ENCODE assay signal across 37 cellular contexts in the genomic region with DNA sequence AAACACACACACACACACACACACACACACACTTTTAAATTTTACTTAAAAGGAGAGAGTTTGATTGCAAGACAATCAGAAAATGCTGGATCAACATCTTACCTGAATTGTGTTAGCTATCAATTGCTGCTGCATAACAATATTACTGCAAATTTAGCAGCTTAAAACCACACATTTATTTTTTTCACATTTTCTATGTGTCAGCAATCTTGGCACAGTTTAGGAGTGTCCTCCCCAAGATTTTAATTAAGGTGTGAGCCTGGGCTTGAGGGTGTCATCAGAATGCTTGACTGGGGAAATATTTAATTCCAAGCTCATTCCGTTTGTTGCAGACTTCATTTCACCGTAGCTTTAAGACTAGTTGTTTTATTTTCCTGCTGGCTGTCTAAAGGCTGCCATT.
"Had no signal": no experiment of that assay in that cellular context is flagged by ENCODE, and none has a peak within 500 bp of the region (broad histone marks: within the 10 kb centered on the region; RNA-seq: fewer than 3 reads in every experiment).

No MANE protein-coding gene starts in this region.

- H3K4me1 ChIP-seq: adrenal gland, body of pancreas, breast epithelium had no signal

- ATAC-seq: activated CD4-positive, alpha-beta T cell treated with anti-CD3 and anti-CD28 coated beads for 36 hours; activated CD8-positive, alpha-beta T cell treated with anti-CD3 and anti-CD28 coated beads for 36 hours; activated naive CD4-positive, alpha-beta T cell treated with anti-CD3 and anti-CD28 coated beads, Interleukin-2, amount 50 U/mL, for 72 hours; activated T-cell treated with anti-CD3 and anti-CD28 coated beads, Interleukin-2, amount 50 U/mL, for 4 hours; activated T-cell treated with anti-CD3 and anti-CD28 coated beads, Interleukin-2, amount 50 U/mL, for 72 hours; activated T-helper 17 cell treated with anti-CD3 and anti-CD28 coated beads, Interleukin-2, amount 50 U/mL, for 72 hours; body of pancreas had no signal

- H3K9me3 ChIP-seq: adrenal gland, body of pancreas had no signal

- H3K27ac Mint-ChIP-seq: activated B cell treated with CpG ODN at 0.5 μM for 24 hours; activated CD4-positive, alpha-beta memory T cell treated with anti-CD3 and anti-CD28 coated beads for 36 hours; activated CD4-positive, alpha-beta T cell treated with anti-CD3 and anti-CD28 coated beads for 36 hours; activated CD8-positive, alpha-beta T cell treated with anti-CD3 and anti-CD28 coated beads for 36 hours; activated naive CD4-positive, alpha-beta T cell treated with anti-CD3 and anti-CD28 coated beads for 36 hours; activated naive CD4-positive, alpha-beta T cell treated with anti-CD3 and anti-CD28 coated beads, Interleukin-2, amount 50 U/mL, for 72 hours; activated naive CD8-positive, alpha-beta T cell treated with anti-CD3 and anti-CD28 coated beads for 36 hours; activated T-cell treated with anti-CD3 and anti-CD28 coated beads, Interleukin-2, amount 50 U/mL, for 72 hours; activated T-helper 1 cell treated with anti-CD3 and anti-CD28 coated beads, Interleukin-12 subunit alpha, Interleukin-12 subunit beta, Interleukin-2, Interleukin-4 antibody, amounts not matched to agents 30 ng/mL and 10 ng/mL and 1 ng/mL, durations not matched to agents 14 hours and 24 hours and 36 hours; activated T-helper 17 cell treated with anti-CD3 and anti-CD28 coated beads, Interleukin-2, amount 50 U/mL, for 72 hours; T-helper 1 cell treated with Interleukin-12 subunit alpha and Interleukin-12 subunit beta and Interleukin-4 antibody, amounts not matched to agents 30 μg/mL and 1 μg/mL, for 36 hours; T-helper 2 cell treated with Interferon-gamma antibody and Interleukin-4, amounts not matched to agents 5 μg/mL and 100 μg/mL, for 36 hours had no signal

- H3K36me3 ChIP-seq: adrenal gland, brain microvascular endothelial cell, breast epithelium had no signal

- H3K36me3 Mint-ChIP-seq: activated CD4-positive, alpha-beta memory T cell treated with anti-CD3 and anti-CD28 coated beads for 36 hours; activated naive CD4-positive, alpha-beta T cell treated with anti-CD3 and anti-CD28 coated beads, Interleukin-2, amount 50 U/mL, for 72 hours; activated naive CD8-positive, alpha-beta T cell treated with anti-CD3 and anti-CD28 coated beads for 36 hours had no signal

- H3K27ac ChIP-seq: adrenal gland, body of pancreas, brain microvascular endothelial cell, breast epithelium, VCaP had no signal

- H3K4me1 Mint-ChIP-seq: activated B cell treated with CpG ODN at 0.5 μM for 24 hours; activated CD4-positive, alpha-beta T cell treated with anti-CD3 and anti-CD28 coated beads for 36 hours; activated naive CD8-positive, alpha-beta T cell treated with anti-CD3 and anti-CD28 coated beads for 36 hours had no signal

- H3K4me3 ChIP-seq: adrenal gland, body of pancreas, breast epithelium had no signal

- DNase-seq: activated B cell treated with CpG ODN at 0.5 μM for 24 hours; activated CD4-positive, alpha-beta memory T cell treated with anti-CD3 and anti-CD28 coated beads for 36 hours; activated CD4-positive, alpha-beta T cell treated with anti-CD3 and anti-CD28 coated beads for 36 hours; activated CD4-positive, alpha-beta T cell treated with anti-CD3 and anti-CD28 coated beads for 48 hours; activated CD4-positive, alpha-beta T cell treated with anti-CD3 and anti-CD28 coated beads, Interleukin-2, amount 50 U/mL, for 1 hour; activated CD4-positive, alpha-beta T cell treated with anti-CD3 and anti-CD28 coated beads, Interleukin-2, amount 50 U/mL, for 4 hours; activated CD4-positive, CD25-positive, alpha-beta regulatory T cell treated with anti-CD3 and anti-CD28 coated beads, Interleukin-2, amount 50 U/mL, for 72 hours; activated CD8-positive, alpha-beta memory T cell treated with anti-CD3 and anti-CD28 coated beads, Interleukin-2, amount 50 U/mL, for 4 hours; activated CD8-positive, alpha-beta T cell treated with anti-CD3 and anti-CD28 coated beads for 36 hours; activated effector memory CD4-positive, alpha-beta T cell treated with anti-CD3 and anti-CD28 coated beads, Interleukin-2, amount 50 U/mL, for 16 hours; activated gamma-delta T cell treated with Interleukin-2 at 50 U/mL for 16 hours; activated naive CD4-positive, alpha-beta T cell; activated naive CD4-positive, alpha-beta T cell treated with anti-CD3 and anti-CD28 coated beads for 36 hours; activated naive CD4-positive, alpha-beta T cell treated with anti-CD3 and anti-CD28 coated beads, Interleukin-2, amount 50 U/mL, for 16 hours; activated naive CD8-positive, alpha-beta T cell treated with anti-CD3 and anti-CD28 coated beads for 36 hours; activated T-cell treated with anti-CD3 and anti-CD28 coated beads for 4 hours; activated T-cell treated with anti-CD3 and anti-CD28 coated beads, Interleukin-2, amount 50 U/mL, for 1 hour; activated T-cell treated with anti-CD3 and anti-CD28 coated beads, Interleukin-2, amount 50 U/mL, for 4 hours; activated T-cell treated with anti-CD3 and anti-CD28 coated beads, Interleukin-2, amount 50 U/mL, for 72 hours; adrenal gland; amniotic stem cell; aorta; body of pancreas; brain microvascular endothelial cell; central memory CD4-positive, alpha-beta T cell; T-helper 1 cell; T-helper 2 cell; T-helper 9 cell had no signal

- FAIRE-seq: astrocyte, TTC549 had no signal

- H3K27me3 Mint-ChIP-seq: activated B cell treated with CpG ODN at 0.5 μM for 24 hours; activated CD4-positive, alpha-beta memory T cell treated with anti-CD3 and anti-CD28 coated beads for 36 hours; activated CD4-positive, alpha-beta T cell treated with anti-CD3 and anti-CD28 coated beads for 36 hours; activated CD8-positive, alpha-beta T cell treated with anti-CD3 and anti-CD28 coated beads for 36 hours; activated naive CD8-positive, alpha-beta T cell treated with anti-CD3 and anti-CD28 coated beads for 36 hours; activated T-helper 17 cell treated with anti-CD3 and anti-CD28 coated beads, Interleukin-2, amount 50 U/mL, for 72 hours had no signal

- H3K4me3 Mint-ChIP-seq: activated B cell treated with CpG ODN at 0.5 μM for 24 hours; activated CD4-positive, alpha-beta memory T cell treated with anti-CD3 and anti-CD28 coated beads for 36 hours; activated CD4-positive, alpha-beta T cell treated with anti-CD3 and anti-CD28 coated beads for 36 hours; activated CD8-positive, alpha-beta T cell treated with anti-CD3 and anti-CD28 coated beads for 36 hours; activated naive CD4-positive, alpha-beta T cell treated with anti-CD3 and anti-CD28 coated beads for 36 hours; activated naive CD8-positive, alpha-beta T cell treated with anti-CD3 and anti-CD28 coated beads for 36 hours; activated T-cell treated with anti-CD3 and anti-CD28 coated beads, Interleukin-2, amount 50 U/mL, for 4 hours; activated T-cell treated with anti-CD3 and anti-CD28 coated beads, Interleukin-2, amount 50 U/mL, for 72 hours; activated T-helper 1 cell treated with anti-CD3 and anti-CD28 coated beads, Interleukin-12 subunit alpha, Interleukin-12 subunit beta, Interleukin-2, Interleukin-4 antibody, amounts not matched to agents 30 ng/mL and 10 ng/mL and 1 ng/mL, durations not matched to agents 14 hours and 24 hours and 36 hours; activated T-helper 17 cell treated with anti-CD3 and anti-CD28 coated beads, Interleukin-2, amount 50 U/mL, for 72 hours; T-helper 1 cell treated with Interleukin-12 subunit alpha and Interleukin-12 subunit beta and Interleukin-4 antibody, amounts not matched to agents 30 μg/mL and 1 μg/mL, for 36 hours; T-helper 2 cell treated with Interferon-gamma antibody and Interleukin-4, amounts not matched to agents 5 μg/mL and 100 μg/mL, for 36 hours had no signal

- H3K27me3 ChIP-seq: adrenal gland, body of pancreas, brain microvascular endothelial cell, breast epithelium had no signal

- H3K9me3 Mint-ChIP-seq: activated B cell treated with CpG ODN at 0.5 μM for 24 hours; activated CD4-positive, alpha-beta memory T cell treated with anti-CD3 and anti-CD28 coated beads for 36 hours; activated CD8-positive, alpha-beta T cell treated with anti-CD3 and anti-CD28 coated beads for 36 hours; activated naive CD4-positive, alpha-beta T cell treated with anti-CD3 and anti-CD28 coated beads for 36 hours; activated naive CD8-positive, alpha-beta T cell treated with anti-CD3 and anti-CD28 coated beads for 36 hours; activated T-cell treated with anti-CD3 and anti-CD28 coated beads, Interleukin-2, amount 50 U/mL, for 4 hours; activated T-cell treated with anti-CD3 and anti-CD28 coated beads, Interleukin-2, amount 50 U/mL, for 72 hours; activated T-helper 1 cell treated with anti-CD3 and anti-CD28 coated beads, Interleukin-12 subunit alpha, Interleukin-12 subunit beta, Interleukin-2, Interleukin-4 antibody, amounts not matched to agents 30 ng/mL and 10 ng/mL and 1 ng/mL, durations not matched to agents 14 hours and 24 hours and 36 hours; activated T-helper 17 cell treated with anti-CD3 and anti-CD28 coated beads, Interleukin-2, amount 50 U/mL, for 72 hours; T-helper 1 cell treated with Interleukin-12 subunit alpha and Interleukin-12 subunit beta and Interleukin-4 antibody, amounts not matched to agents 30 μg/mL and 1 μg/mL, for 36 hours; T-helper 2 cell treated with Interferon-gamma antibody and Interleukin-4, amounts not matched to agents 5 μg/mL and 100 μg/mL, for 36 hours had no signal
